In genomic region chr5:80187274-80187673, GRCh38 we compare ENCODE assay signal across 9 cellular contexts.
DNase-seq lines count a peak whose midpoint lies in the region; ATAC-seq and TF ChIP-seq lines count a peak whose summit lies in the region.
"Had no signal": no experiment of that assay in that cellular context is flagged by ENCODE, and none has a peak within 500 bp of the region (broad histone marks: within the 10 kb centered on the region; RNA-seq: fewer than 3 reads in every experiment).

No MANE protein-coding gene starts in this region.

- CTCF ChIA-PET in CD4-positive, alpha-beta T cell (lab: Charles Lee), result interaction anchor here (0.5 to 1.6 kb wide), 4 partner anchors 11 to 87 kb away, joined by 3 to 4 read pairs (median 3); no protein-coding TSS in a partner anchor
- CTCF ChIA-PET in HCT116 (lab: Charles Lee), result interaction anchor here (1.3 kb wide), 1 partner anchor 120 kb away, joined by 3 read pairs; no protein-coding TSS in a partner anchor
- CTCF ChIA-PET in A673 (lab: Charles Lee), result no interaction called here

- RAD21 ChIA-PET in HCT116 (lab: Charles Lee; ENCODE audit: low non-redundant PET in 1 of 2, low total read pairs in 2 of 2, uncharacterized antibody in 2 of 2, unreplicated experiment in 2 of 2), result no interaction called here

- no peaks in the 10 kb centered on the region for H4K20me1 ChIP-seq in HCT116 (ENCODE audit: insufficient read depth)

- no peak for TF ChIP-seq POLR2A in HCT116 (IDR thresholded peaks at IDR 0.05; ENCODE audit: borderline replicate concordance, extremely low read depth, insufficient read depth, insufficient read length)

- peak overlapping the region; percentile 71 for H3K4me2 ChIP-seq in HCT116 (ENCODE audit: low read length)

- peak overlapping the region; percentile 83 for H3K4me3 Mint-ChIP-seq in CD4-positive, alpha-beta T cell
- peak overlapping the region; percentile 56 for H3K4me3 Mint-ChIP-seq in activated T-helper 2 cell treated with anti-CD3 and anti-CD28 coated beads, Interferon-gamma antibody, Interleukin-2, Interleukin-4, amounts not matched to agents 10 μg/mL and 5 μg/mL and 100 μg/mL, durations not matched to agents 14 hours and 24 hours and 36 hours (ENCODE audit: low read depth)

- BruUV-seq in HCT116 (replicated peaks; lab: Mats Ljungman, UMichigan), result no TSS peak
- no TSS peak for BruUV-seq in A673 (replicated peaks; lab: Mats Ljungman, UMichigan)

- no peaks in the 10 kb centered on the region for H3K79me2 ChIP-seq in HCT116 (ENCODE audit: insufficient read depth, low read length)

- H3K4me3 ChIP-seq in HCT116 (replicated peaks in 1 of 2; ENCODE audit: low read depth in 1 of 2, low read length in 2 of 2) (no peak overlapping the region), mucosa of rectum (ENCODE audit: low read length in 2 of 2) (peak overlapping the region in 1 of 2 donors; percentile 14), A673 (ENCODE audit: low read depth, low read length, poor library complexity, severe bottlenecking) (no peak overlapping the region)

- H3K27me3 Mint-ChIP-seq in CD4-positive, alpha-beta T cell, result no peaks in the 10 kb centered on the region
- no peaks in the 10 kb centered on the region for H3K27me3 Mint-ChIP-seq in activated T-helper 2 cell treated with anti-CD3 and anti-CD28 coated beads, Interferon-gamma antibody, Interleukin-2, Interleukin-4, amounts not matched to agents 10 μg/mL and 5 μg/mL and 100 μg/mL, durations not matched to agents 14 hours and 24 hours and 36 hours (ENCODE audit: low read depth)

- TF ChIP-seq CTCF in CD4-positive, alpha-beta T cell (IDR thresholded peaks at IDR 0.05), result no peak
- TF ChIP-seq CTCF in HCT116 (IDR thresholded peaks at IDR 0.05 in 2 of 3, conservative IDR thresholded peaks at IDR 0.05 in 1 of 3; ENCODE audit: borderline replicate concordance in 1 of 3, insufficient read depth in 1 of 3, low read depth in 2 of 3, low read length in 2 of 3) (no peak), GM10266 (IDR thresholded peaks at IDR 0.05; ENCODE audit: control insufficient read depth, insufficient read depth, low read depth, missing control alignments) (no peak), A673 (conservative IDR thresholded peaks at IDR 0.05; ENCODE audit: low read depth, low read length) (no peak)

- H3K36me3 Mint-ChIP-seq in CD4-positive, alpha-beta T cell (ENCODE audit: low read depth), result peaks cover 44% of the 10 kb centered on the region
- H3K36me3 Mint-ChIP-seq in activated T-helper 2 cell treated with anti-CD3 and anti-CD28 coated beads, Interferon-gamma antibody, Interleukin-2, Interleukin-4, amounts not matched to agents 10 μg/mL and 5 μg/mL and 100 μg/mL, durations not matched to agents 14 hours and 24 hours and 36 hours (ENCODE audit: low read depth), result peaks cover 19% of the 10 kb centered on the region

- no peaks in the 10 kb centered on the region for H3K36me3 ChIP-seq in HCT116 (ENCODE audit: control insufficient read depth in 1 of 2, insufficient read depth in 2 of 2, low read length in 2 of 2)
- H3K36me3 ChIP-seq in mucosa of rectum (ENCODE audit: control insufficient read depth in 2 of 2, insufficient read depth in 2 of 2, low read length in 2 of 2), result no peaks in the 10 kb centered on the region
- H3K36me3 ChIP-seq in A673 (ENCODE audit: insufficient read depth, low read length, poor library complexity, severe bottlenecking), result no peaks in the 10 kb centered on the region

- no peaks in the 10 kb centered on the region for H3K9me3 ChIP-seq in CD4-positive, alpha-beta T cell (ENCODE audit: control insufficient read depth, low read length)
- H3K9me3 ChIP-seq in HCT116 (ENCODE audit: control insufficient read depth in 1 of 2, insufficient read depth in 1 of 2, low read depth in 1 of 2, low read length in 2 of 2), result no peaks in the 10 kb centered on the region
- H3K9me3 ChIP-seq in mucosa of rectum (ENCODE audit: control insufficient read depth in 2 of 2, low read length in 2 of 2), result no peaks in the 10 kb centered on the region
- H3K9me3 ChIP-seq in A673 (ENCODE audit: low read depth, low read length, poor library complexity, severe bottlenecking), result no peaks in the 10 kb centered on the region

- H3K27ac ChIP-seq in CD4-positive, alpha-beta T cell (ENCODE audit: low read depth, low read length), result peak overlapping the region; percentile 78
- H3K27ac ChIP-seq in HCT116 (ENCODE audit: low read depth, low read length), result peak overlapping the region; percentile 66; the same call in 1 of the 2 replicates
- H3K27ac ChIP-seq in mucosa of rectum (ENCODE audit: low read depth in 2 of 2, low read length in 2 of 2), result peak overlapping the region; percentile 30 to 76
- no peak overlapping the region for H3K27ac ChIP-seq in A673 (ENCODE audit: low read depth, low read length, poor library complexity, severe bottlenecking)

- H3K27me3 ChIP-seq in CD4-positive, alpha-beta T cell (ENCODE audit: control insufficient read depth, insufficient read depth, low read length), result no peaks in the 10 kb centered on the region
- no peaks in the 10 kb centered on the region for H3K27me3 ChIP-seq in HCT116 (ENCODE audit: insufficient read depth, low read length)
- no peaks in the 10 kb centered on the region for H3K27me3 ChIP-seq in mucosa of rectum (ENCODE audit: control insufficient read depth in 2 of 2, insufficient read depth in 2 of 2, low read length in 2 of 2)
- H3K27me3 ChIP-seq in A673 (replicated peaks; ENCODE audit: insufficient read depth, low read depth, low read length, poor library complexity), result no peaks in the 10 kb centered on the region

- no peak overlapping the region for H2AFZ ChIP-seq in HCT116 (ENCODE audit: low read depth, low read length, poor library complexity, severe bottlenecking)

- ATAC-seq in CD4-positive, alpha-beta T cell (ENCODE audit: poor library complexity), result no peak
- no peak for ATAC-seq in HCT116
- no peak for ATAC-seq in HG03469 (IDR thresholded peaks at IDR 0.05; ENCODE audit: unreplicated experiment)
- no peak for ATAC-seq in activated CD4-positive, CD25-positive, alpha-beta regulatory T cell treated with anti-CD3 and anti-CD28 coated beads, Interleukin-2, amount 50 U/mL, for 24 hours

- DNase-seq in CD4-positive, alpha-beta T cell, result no peak
- DNase-seq in HCT116 (ENCODE audit: low read depth, low spot score) (no peak), GM10266 (ENCODE audit: extremely low spot score) (no peak), A673 (ENCODE audit: low spot score) (no peak)
- no peak for DNase-seq in activated T-helper 2 cell treated with anti-CD3 and anti-CD28 coated beads, Interferon-gamma antibody, Interleukin-2, Interleukin-4, amounts not matched to agents 10 μg/mL and 5 μg/mL and 100 μg/mL, durations not matched to agents 14 hours and 24 hours and 36 hours (ENCODE audit: low spot score)
- DNase-seq: NCI-H446 treated with DMSO at 0.1 percent for 48 hours had no signal

- no peak for TF ChIP-seq RAD21 in HCT116 (IDR thresholded peaks at IDR 0.05; ENCODE audit: low read depth)

- intact Hi-C loops in CD4-positive, alpha-beta T cell (cut with DNase I, micrococcal nuclease), result no loop called here
- intact Hi-C loops in HCT116 (cut with micrococcal nuclease), result no loop called here
- intact Hi-C loops in activated T-helper 2 cell treated with anti-CD3 and anti-CD28 coated beads, Interferon-gamma antibody, Interleukin-2, Interleukin-4, amounts not matched to agents 10 μg/mL and 5 μg/mL and 100 μg/mL, durations not matched to agents 14 hours and 24 hours and 36 hours (cut with micrococcal nuclease), result no loop called here
- intact Hi-C loops in A673 (cut with micrococcal nuclease; ENCODE audit: unreplicated experiment), result no loop called here

- H3K9me2 ChIP-seq in HCT116 (ENCODE audit: insufficient read depth), result no peaks in the 10 kb centered on the region

- H3K9me3 Mint-ChIP-seq in CD4-positive, alpha-beta T cell, result no peaks in the 10 kb centered on the region
- H3K9me3 Mint-ChIP-seq in activated T-helper 2 cell treated with anti-CD3 and anti-CD28 coated beads, Interferon-gamma antibody, Interleukin-2, Interleukin-4, amounts not matched to agents 10 μg/mL and 5 μg/mL and 100 μg/mL, durations not matched to agents 14 hours and 24 hours and 36 hours, result no peaks in the 10 kb centered on the region

- POLR2A ChIA-PET in CD4-positive, alpha-beta T cell (lab: Charles Lee), result interaction anchor here (0.6 to 12.3 kb wide), 14 partner anchors 9 to 82 kb away, joined by 3 to 120 read pairs (median 5); partner anchors contain the start of gene SERINC5
- POLR2A ChIA-PET in HCT116 (lab: Charles Lee), result interaction anchor here (0.6 to 1.7 kb wide), 3 partner anchors 63 to 1517 kb away, joined by 3 to 4 read pairs (median 4); partner anchors contain the start of gene SERINC5
- POLR2A ChIA-PET in A673 (lab: Charles Lee; ENCODE audit: low non-redundant PET), result interaction anchor here (0.5 kb wide), 1 partner anchor 26 kb away, joined by 4 read pairs; no protein-coding TSS in a partner anchor

- peak overlapping the region; percentile 94 for H3K27ac Mint-ChIP-seq in CD4-positive, alpha-beta T cell
- peak overlapping the region; percentile 86 for H3K27ac Mint-ChIP-seq in activated T-helper 2 cell treated with anti-CD3 and anti-CD28 coated beads, Interferon-gamma antibody, Interleukin-2, Interleukin-4, amounts not matched to agents 10 μg/mL and 5 μg/mL and 100 μg/mL, durations not matched to agents 14 hours and 24 hours and 36 hours

- H3K4me1 ChIP-seq in HCT116 (ENCODE audit: control insufficient read depth in 1 of 2, insufficient read depth in 2 of 2, low read length in 2 of 2), result peaks cover 57% of the 10 kb centered on the region in 2 experiments
- H3K4me1 ChIP-seq in mucosa of rectum (ENCODE audit: control insufficient read depth in 2 of 2, insufficient read depth in 2 of 2, low read length in 2 of 2), result peaks cover 36% of the 10 kb centered on the region in 2 donors
- peaks cover 30% of the 10 kb centered on the region for H3K4me1 ChIP-seq in A673 (ENCODE audit: insufficient read depth, low read length, poor library complexity, severe bottlenecking)

- H3K4me1 Mint-ChIP-seq in CD4-positive, alpha-beta T cell (ENCODE audit: low read depth), result peaks cover 93% of the 10 kb centered on the region
- peaks cover 83% of the 10 kb centered on the region for H3K4me1 Mint-ChIP-seq in activated T-helper 2 cell treated with anti-CD3 and anti-CD28 coated beads, Interferon-gamma antibody, Interleukin-2, Interleukin-4, amounts not matched to agents 10 μg/mL and 5 μg/mL and 100 μg/mL, durations not matched to agents 14 hours and 24 hours and 36 hours (ENCODE audit: low read depth)

- H3K9ac ChIP-seq in HCT116 (ENCODE audit: low read length), result no peak overlapping the region
- no peak overlapping the region for H3K9ac ChIP-seq in mucosa of rectum (ENCODE audit: low read depth in 1 of 2, low read length in 2 of 2)

TF ChIP-seq in HCT116, 20 proteins besides CTCF, POLR2A, EP300 and RAD21:
- no peak for TF ChIP-seq SIN3A (IDR thresholded peaks at IDR 0.05; ENCODE audit: low read depth)
- no peak for TF ChIP-seq MAX (IDR thresholded peaks at IDR 0.05)
- TF ChIP-seq ELF1 (IDR thresholded peaks at IDR 0.05; ENCODE audit: borderline replicate concordance, low read depth), result no peak
